Comparison of ENCODE assay signal across 1 cellular context in genomic region chrX:136200466-136200865, GRCh38.
TF ChIP-seq lines count a peak whose summit lies in the region.

No MANE protein-coding gene starts in this region.

TF ChIP-seq in WTC11, 78 proteins besides CTCF, POLR2A, EP300 and RAD21 (continued from another document):
- no peak for TF ChIP-seq E2F4 (CRISPR knock-in tag; IDR thresholded peaks at IDR 0.05; ENCODE audit: borderline replicate concordance, low read depth)
- no peak for TF ChIP-seq CBFB (CRISPR knock-in tag; IDR thresholded peaks at IDR 0.05; ENCODE audit: low read depth)
- no peak for TF ChIP-seq PREB (CRISPR knock-in tag; IDR thresholded peaks at IDR 0.05; ENCODE audit: borderline replicate concordance)
- TF ChIP-seq ATF6 (CRISPR knock-in tag; IDR thresholded peaks at IDR 0.05) = no peak
- no peak for TF ChIP-seq TEAD4 (CRISPR knock-in tag; IDR thresholded peaks at IDR 0.05)
TF ChIP-seq in WTC11: peak in this region for 0.
